In genomic region chr21:30680586-30680985, GRCh38 we compare ENCODE assay signal across 26 cellular contexts. TPM values are rescaled to one million over a fixed set of nuclear protein-coding genes. Genes with fewer than 3 reads are reported as not detected.
DNase-seq lines count a peak whose midpoint lies in the region; TF ChIP-seq lines count a peak whose summit lies in the region.
"Had no signal": no experiment of that assay in that cellular context is flagged by ENCODE, and none has a peak within 500 bp of the region (broad histone marks: within the 10 kb centered on the region; RNA-seq: fewer than 3 reads in every experiment).

No MANE protein-coding gene starts in this region.

- no peak overlapping the region for H3K4me3 ChIP-seq in ovary
- H3K4me3 ChIP-seq in stomach, result no peak overlapping the region
- H3K4me3 ChIP-seq: BLaER1, GM12878 had no signal

- H3K36me3 ChIP-seq in ovary (no peaks in the 10 kb centered on the region), stomach (no peaks in the 10 kb centered on the region)
- H3K36me3 ChIP-seq: BE2C, BLaER1 had no signal

- intact Hi-C loops in ovary (cut with DNase I), result no loop called here
- intact Hi-C loops in stomach (cut with DNase I; ENCODE audit: low total_unique reads), result no loop called here

- H3K27ac ChIP-seq in ovary (no peak overlapping the region), stomach (no peak overlapping the region)
- H3K27ac ChIP-seq: BLaER1 had no signal

- no peak for TF ChIP-seq CTCF in ovary (IDR thresholded peaks at IDR 0.05)
- TF ChIP-seq CTCF in stomach (IDR thresholded peaks at IDR 0.05), result no peak

- TF ChIP-seq POLR2A in ovary (IDR thresholded peaks at IDR 0.05) (no peak), stomach (IDR thresholded peaks at IDR 0.05) (no peak)

- H3K4me1 ChIP-seq in ovary (ENCODE audit: insufficient read depth) (no peaks in the 10 kb centered on the region), stomach (no peaks in the 10 kb centered on the region)
- H3K4me1 ChIP-seq: BE2C, BLaER1 had no signal

- 30 to 38% (median 36%) methylated on average over 1 of the region's 1 CpG for WGBS in ovary, 3 donors
- WGBS in stomach, 5 donors, result 35 to 58% (median 38%) methylated on average over 1 of the region's 1 CpG

- TF ChIP-seq EP300 in ovary (IDR thresholded peaks at IDR 0.05) (no peak), stomach (IDR thresholded peaks at IDR 0.05) (no peak)

- DNase-seq in RPMI7951 (ENCODE audit: low read depth) (peak; percentile 40), epidermal melanocyte (ENCODE audit: insufficient read length, low spot score) (peak; percentile 18), NCI-H345 (lab: John Stamatoyannopoulos, UW) (no peak), ovary (no peak), stomach (no peak)
- DNase-seq: 8988T; ACHN; BE2C; C1 segment of cervical spinal cord; CD4-positive, alpha-beta memory T cell; CD4-positive, CD25-positive, alpha-beta regulatory T cell; CD8-positive, alpha-beta memory T cell; DMS 273 treated with DMSO at 0.1 percent for 48 hours; DMS153; DMS53; DMS79; DND-41; EL; GDM1 had no signal

- H3K27me3 ChIP-seq in ovary (no peaks in the 10 kb centered on the region), stomach (no peaks in the 10 kb centered on the region)
- H3K27me3 ChIP-seq: BE2C, BLaER1 had no signal

- H3K9me3 ChIP-seq in ovary (no peaks in the 10 kb centered on the region), stomach (peaks cover 0 to 5% (median 2%) of the 10 kb centered on the region in 4 donors)
- H3K9me3 ChIP-seq: BE2C, BLaER1 had no signal

RNA-seq across cellular contexts. Expression of gene KRTAP20-3, which starts 37.9 kb away (rescaled TPM):
- not detected in 2 replicates for total RNA-seq in RPMI7951 (2014; rRNA removed; shearing (Covaris generic))
- total RNA-seq in ovary (not detected), stomach (not detected)
- polyA plus RNA-seq in ovary (not detected), stomach (not detected)
- total RNA-seq: A673; CD4-positive, alpha-beta memory T cell; CD4-positive, CD25-positive, alpha-beta regulatory T cell; CD8-positive, alpha-beta memory T cell; Daoy; G401; GM12878 had no signal
- polyA plus RNA-seq: AG04450; CD14-positive monocyte; CD4-positive, alpha-beta memory T cell; CD4-positive, CD25-positive, alpha-beta regulatory T cell; CD8-positive, alpha-beta memory T cell; GM12878 had no signal

RNA-seq across cellular contexts. Expression of gene KRTAP21-3, which starts 38.0 kb away (rescaled TPM):
- not detected in 2 replicates for total RNA-seq in RPMI7951 (2014; rRNA removed; shearing (Covaris generic))
- total RNA-seq in ovary, result not detected
- polyA plus RNA-seq in ovary, result not detected
- total RNA-seq in stomach, result not detected
- not detected for polyA plus RNA-seq in stomach
- total RNA-seq: A673; CD4-positive, alpha-beta memory T cell; CD4-positive, CD25-positive, alpha-beta regulatory T cell; CD8-positive, alpha-beta memory T cell; Daoy; G401; GM12878 had no signal
- polyA plus RNA-seq: AG04450; CD14-positive monocyte; CD4-positive, alpha-beta memory T cell; CD4-positive, CD25-positive, alpha-beta regulatory T cell; CD8-positive, alpha-beta memory T cell; GM12878 had no signal

RNA-seq across cellular contexts. Expression of gene KRTAP20-2, which starts 45.6 kb away (rescaled TPM):
- not detected in 2 replicates for total RNA-seq in RPMI7951 (2014; rRNA removed; shearing (Covaris generic))
- total RNA-seq in ovary (not detected), stomach (not detected)
- polyA plus RNA-seq in ovary (not detected), stomach (not detected)
- total RNA-seq: A673; CD4-positive, alpha-beta memory T cell; CD4-positive, CD25-positive, alpha-beta regulatory T cell; CD8-positive, alpha-beta memory T cell; Daoy; G401; GM12878 had no signal
- polyA plus RNA-seq: AG04450; CD14-positive monocyte; CD4-positive, alpha-beta memory T cell; CD4-positive, CD25-positive, alpha-beta regulatory T cell; CD8-positive, alpha-beta memory T cell; GM12878 had no signal

Comparison
In these comparisons a context has a peak if more than half of its experiments do, and no peak if none do; other contexts are left out.
1. DNase-seq: peak in RPMI7951 (single experiment) and epidermal melanocyte (single experiment); none in NCI-H345 (single experiment), ovary (0 of 5) and stomach (single experiment).